1 cellular context compared by ENCODE assay signal in genomic region chr22:44755956-44756361, GRCh38.
TF ChIP-seq lines count a peak whose summit lies in the region.

No MANE protein-coding gene starts in this region.

TF ChIP-seq in SK-N-SH, 30 proteins besides CTCF, POLR2A, EP300 and RAD21:
- no peak for TF ChIP-seq YY1 (IDR thresholded peaks at IDR 0.05; ENCODE audit: low read depth)
- TF ChIP-seq FOSL2 (IDR thresholded peaks at IDR 0.05; ENCODE audit: borderline replicate concordance, low read depth): no peak
- no peak for TF ChIP-seq RFX5 (IDR thresholded peaks at IDR 0.05; ENCODE audit: low read length)
- no peak for TF ChIP-seq RXRA (IDR thresholded peaks at IDR 0.05; ENCODE audit: borderline replicate concordance, low read depth)
